28 cellular contexts compared by ENCODE assay signal in genomic region chr2:11005032-11005431, GRCh38.
"Had no signal": no experiment of that assay in that cellular context is flagged by ENCODE, and none has a peak within 500 bp of the region (broad histone marks: within the 10 kb centered on the region; RNA-seq: fewer than 3 reads in every experiment).

No MANE protein-coding gene starts in this region.

- H3K27me3 ChIP-seq: neutrophil, pancreas, thyroid gland, tibial nerve, upper lobe of left lung, vagina had no signal

- H3K27me3 Mint-ChIP-seq: progenitor cell of endocrine pancreas had no signal

- H3K9me3 ChIP-seq: neutrophil, pancreas, psoas muscle, stomach, thoracic aorta, thyroid gland, tibial nerve, upper lobe of left lung, vagina had no signal

- ATAC-seq: naive thymus-derived CD4-positive, alpha-beta T cell; natural killer cell; pancreas; psoas muscle; right cardiac atrium; sciatic nerve; stimulated activated effector memory CD8-positive, alpha-beta T cell treated with anti-CD3 and anti-CD28 coated beads, Interleukin-12 subunit alpha, Interleukin-12 subunit beta, amount 100 ng/mL, for 72 hours; stimulated activated naive B cell treated with anti-CD40 and anti-IgM and Interleukin-4, amounts not matched to agents 10 μg/mL and 1 μg/mL and 100 μg/mL, for 72 hours had no signal

- H3K9me3 Mint-ChIP-seq: natural killer cell; nephron; stimulated activated effector memory CD8-positive, alpha-beta T cell treated with anti-CD3 and anti-CD28 coated beads, Interleukin-12 subunit alpha, Interleukin-12 subunit beta, amount 100 ng/mL, for 72 hours had no signal

- H3K4me2 ChIP-seq: smooth muscle cell had no signal

- H3K4me1 ChIP-seq: psoas muscle, spleen, stomach, thyroid gland, tibial nerve, upper lobe of left lung, vagina had no signal

- H3K27ac Mint-ChIP-seq: naive thymus-derived CD4-positive, alpha-beta T cell; natural killer cell; nephron; progenitor cell of endocrine pancreas; stimulated activated effector memory CD8-positive, alpha-beta T cell treated with anti-CD3 and anti-CD28 coated beads, Interleukin-12 subunit alpha, Interleukin-12 subunit beta, amount 100 ng/mL, for 72 hours; stimulated activated naive B cell treated with anti-CD40 and anti-IgM and Interleukin-4, amounts not matched to agents 10 μg/mL and 1 μg/mL and 100 μg/mL, for 72 hours; stimulated activated naive CD8-positive, alpha-beta T cell treated with anti-CD3 and anti-CD28 coated beads, Interleukin-15, Interleukin-2, amounts not matched to agents 100 ng/mL and 50 ng/mL, for 24 hours had no signal

- H3K4me1 Mint-ChIP-seq: naive thymus-derived CD4-positive, alpha-beta T cell; natural killer cell; stimulated activated effector memory CD8-positive, alpha-beta T cell treated with anti-CD3 and anti-CD28 coated beads, Interleukin-12 subunit alpha, Interleukin-12 subunit beta, amount 100 ng/mL, for 72 hours; stimulated activated naive B cell treated with anti-CD40 and anti-IgM and Interleukin-4, amounts not matched to agents 10 μg/mL and 1 μg/mL and 100 μg/mL, for 72 hours had no signal

- H3K36me3 ChIP-seq: neutrophil, pancreas, spleen, stomach, thoracic aorta, thyroid gland, tibial nerve, upper lobe of left lung, vagina had no signal

- H3K4me3 ChIP-seq: pancreas, psoas muscle, skin epidermis, smooth muscle cell, spleen, stomach, thoracic aorta, thyroid gland, tibial nerve, upper lobe of left lung, vagina had no signal

- DNase-seq: naive thymus-derived CD4-positive, alpha-beta T cell; natural killer cell; pancreas; psoas muscle; right cardiac atrium; spleen; stimulated activated CD4-positive, alpha-beta T cell treated with anti-CD3 and anti-CD28 coated beads, Interleukin-12 subunit alpha, Interleukin-12 subunit beta, amount 100 ng/mL, for 4 hours; stimulated activated CD4-positive, alpha-beta T cell treated with anti-CD3 and anti-CD28 coated beads, Interleukin-1b, Interleukin-23, amount 100 ng/mL, for 48 hours; stimulated activated CD4-positive, alpha-beta T cell treated with anti-CD3 and anti-CD28 coated beads, Interleukin-2, amount 100 ng/mL, for 48 hours; stimulated activated CD4-positive, alpha-beta T cell treated with anti-CD3 and anti-CD28 coated beads, Interleukin-4, amount 100 ng/mL, for 24 hours; stimulated activated naive B cell treated with anti-CD40 and anti-IgM and Interleukin-4, amounts not matched to agents 10 μg/mL and 1 μg/mL and 100 μg/mL, for 72 hours; stimulated activated naive CD4-positive, alpha-beta T cell treated with Interleukin-2 at 50 U/mL for 16 hours; stomach; thyroid gland; trophoblast cell; upper lobe of left lung had no signal

- FAIRE-seq: pancreas, urothelium cell line had no signal

- H3K36me3 Mint-ChIP-seq: natural killer cell; stimulated activated effector memory CD8-positive, alpha-beta T cell treated with anti-CD3 and anti-CD28 coated beads, Interleukin-12 subunit alpha, Interleukin-12 subunit beta, amount 100 ng/mL, for 72 hours; stimulated activated naive B cell treated with anti-CD40 and anti-IgM and Interleukin-4, amounts not matched to agents 10 μg/mL and 1 μg/mL and 100 μg/mL, for 72 hours had no signal

- H3K27ac ChIP-seq: neutrophil, pancreas, psoas muscle, skin epidermis, spleen, stomach, thoracic aorta, thyroid gland, tibial nerve, upper lobe of left lung, vagina had no signal

- H3K4me3 Mint-ChIP-seq: naive thymus-derived CD4-positive, alpha-beta T cell; natural killer cell; nephron; stimulated activated effector memory CD8-positive, alpha-beta T cell treated with anti-CD3 and anti-CD28 coated beads, Interleukin-12 subunit alpha, Interleukin-12 subunit beta, amount 100 ng/mL, for 72 hours; stimulated activated naive B cell treated with anti-CD40 and anti-IgM and Interleukin-4, amounts not matched to agents 10 μg/mL and 1 μg/mL and 100 μg/mL, for 72 hours; stimulated activated naive CD8-positive, alpha-beta T cell treated with anti-CD3 and anti-CD28 coated beads, Interleukin-15, Interleukin-2, amounts not matched to agents 100 ng/mL and 50 ng/mL, for 24 hours had no signal
